In the genomic region with DNA sequence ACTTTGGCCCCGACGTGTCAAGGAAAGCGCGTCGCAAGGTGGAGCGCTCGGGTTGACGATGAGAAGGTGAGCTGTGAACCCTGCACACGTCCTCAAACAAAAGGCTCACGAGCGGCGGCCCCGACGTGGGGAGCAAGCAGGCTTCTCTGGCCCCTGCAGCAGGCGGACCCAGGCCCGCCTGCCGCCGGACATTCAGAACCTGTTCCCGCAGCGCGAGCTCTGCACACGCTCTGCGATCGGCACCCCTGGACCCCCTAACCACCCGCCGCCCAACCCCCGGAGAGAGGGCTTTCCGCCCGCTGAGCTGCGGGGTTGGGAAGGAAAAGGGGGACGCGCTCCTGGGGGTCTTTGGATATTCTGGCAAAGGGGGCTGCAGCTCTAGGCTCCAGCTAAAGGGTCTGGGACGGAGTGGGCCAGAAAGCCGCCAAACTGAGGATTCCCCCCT, we compare ENCODE assay signal across 1 cellular context.
A peak's percentile ranks its signal among the peaks of the same experiment; 100 is the strongest.
TF ChIP-seq lines count a peak whose summit lies in the region.

No MANE protein-coding gene starts in this region.

TF ChIP-seq in H1, 55 proteins besides CTCF, POLR2A, EP300 and RAD21:
- TF ChIP-seq TAF7 (optimal IDR thresholded peaks at IDR 0.05; ENCODE audit: borderline replicate concordance, low read depth, low read length) (peak; percentile 1), CREB1 (IDR thresholded peaks at IDR 0.05) (peak; percentile 58), SUZ12 (IDR thresholded peaks at IDR 0.05; ENCODE audit: low read length) (peak; percentile 76), HDAC6 (IDR thresholded peaks at IDR 0.05; ENCODE audit: low read depth, low read length) (no peak), PHF8 (conservative IDR thresholded peaks at IDR 0.05; ENCODE audit: low read depth, low read length) (0 out of 2 replicates have a peak, but pooled peaks have one; percentile 23)
- TF ChIP-seq, protein P1, sequence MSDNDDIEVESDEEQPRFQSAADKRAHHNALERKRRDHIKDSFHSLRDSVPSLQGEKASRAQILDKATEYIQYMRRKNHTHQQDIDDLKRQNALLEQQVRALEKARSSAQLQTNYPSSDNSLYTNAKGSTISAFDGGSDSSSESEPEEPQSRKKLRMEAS (IDR thresholded peaks at IDR 0.05): peak; percentile 38
- TF ChIP-seq, protein P2, sequence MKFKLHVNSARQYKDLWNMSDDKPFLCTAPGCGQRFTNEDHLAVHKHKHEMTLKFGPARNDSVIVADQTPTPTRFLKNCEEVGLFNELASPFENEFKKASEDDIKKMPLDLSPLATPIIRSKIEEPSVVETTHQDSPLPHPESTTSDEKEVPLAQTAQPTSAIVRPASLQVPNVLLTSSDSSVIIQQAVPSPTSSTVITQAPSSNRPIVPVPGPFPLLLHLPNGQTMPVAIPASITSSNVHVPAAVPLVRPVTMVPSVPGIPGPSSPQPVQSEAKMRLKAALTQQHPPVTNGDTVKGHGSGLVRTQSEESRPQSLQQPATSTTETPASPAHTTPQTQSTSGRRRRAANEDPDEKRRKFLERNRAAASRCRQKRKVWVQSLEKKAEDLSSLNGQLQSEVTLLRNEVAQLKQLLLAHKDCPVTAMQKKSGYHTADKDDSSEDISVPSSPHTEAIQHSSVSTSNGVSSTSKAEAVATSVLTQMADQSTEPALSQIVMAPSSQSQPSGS (IDR thresholded peaks at IDR 0.05; ENCODE audit: low read length): no peak
